ENCODE assay signal across 8 cellular contexts in genomic region chr14:54565236-54566151, GRCh38. TPM values are rescaled to one million over a fixed set of nuclear protein-coding genes. Genes with fewer than 3 reads are reported as not detected.
DNase-seq lines count a peak whose midpoint lies in the region; ATAC-seq and TF ChIP-seq lines count a peak whose summit lies in the region.

No MANE protein-coding gene starts in this region.

- peak overlapping the region; percentile 77 for H3K27ac Mint-ChIP-seq in activated naive CD4-positive, alpha-beta T cell treated with anti-CD3 and anti-CD28 coated beads, Interleukin-2, amount 10 ng/mL, durations not matched to agents 7 days and 5 days

- CTCF ChIA-PET in activated naive CD4-positive, alpha-beta T cell treated with anti-CD3 and anti-CD28 coated beads, Interleukin-2, amount 10 ng/mL, durations not matched to agents 7 days and 5 days (lab: Charles Lee) = interaction anchor here (0.9 to 8.2 kb wide), 14 partner anchors 12 to 241 kb away, joined by 3 to 221 read pairs (median 8); no protein-coding TSS in a partner anchor

- WGBS in testis, 2 donors = 1% methylated on average over 84 of the region's 86 CpGs; no CpG with 5 or more reads in 1 of the 2 donors

- no peaks in the 10 kb centered on the region for H3K27me3 ChIP-seq in testis

- H3K9me3 Mint-ChIP-seq in activated naive CD4-positive, alpha-beta T cell treated with anti-CD3 and anti-CD28 coated beads, Interleukin-2, amount 10 ng/mL, durations not matched to agents 7 days and 5 days = no peaks in the 10 kb centered on the region

- H3K4me1 Mint-ChIP-seq in activated naive CD4-positive, alpha-beta T cell treated with anti-CD3 and anti-CD28 coated beads, Interleukin-2, amount 10 ng/mL, durations not matched to agents 7 days and 5 days = peaks cover 21% of the 10 kb centered on the region

- H3K36me3 ChIP-seq in testis (ENCODE audit: low read depth, missing control alignments) = no peaks in the 10 kb centered on the region

- H3K4me1 ChIP-seq in testis = peaks cover 5% of the 10 kb centered on the region

- no peaks in the 10 kb centered on the region for H3K36me3 Mint-ChIP-seq in activated naive CD4-positive, alpha-beta T cell treated with anti-CD3 and anti-CD28 coated beads, Interleukin-2, amount 10 ng/mL, durations not matched to agents 7 days and 5 days

- DNase-seq in Daoy (ENCODE audit: low read depth) (peak; percentile 91), HuH-7 (ENCODE audit: low spot score) (peak; percentile 89), SHP77 (lab: John Stamatoyannopoulos, UW) (peak; percentile 35 to 60), germinal center (ENCODE audit: low spot score) (peak; percentile 88), nucleus accumbens (lab: John Stamatoyannopoulos, UW) (peak; percentile 11 to 93 (median 80)), testis (peak; percentile 93)
- peak; percentile 84 for DNase-seq in activated naive CD4-positive, alpha-beta T cell treated with anti-CD3 and anti-CD28 coated beads, Interleukin-2, amount 10 ng/mL, durations not matched to agents 7 days and 5 days

- TF ChIP-seq CTCF in testis (IDR thresholded peaks at IDR 0.05) = peak; percentile 9 to 17 (median 10)

- TF ChIP-seq POLR2A in testis (IDR thresholded peaks at IDR 0.05) = no peak

- peak; percentile 50 for ATAC-seq in GM21526 (IDR thresholded peaks at IDR 0.05; ENCODE audit: low FRiP score, unreplicated experiment)

- intact Hi-C loops in testis (cut with DNase I; ENCODE audit: low total_unique reads) = loop anchor here (5.0 kb wide), 2 partner anchors 127 to 207 kb away; no protein-coding TSS in a partner anchor

- peaks cover 49% of the 10 kb centered on the region for H3K27me3 Mint-ChIP-seq in activated naive CD4-positive, alpha-beta T cell treated with anti-CD3 and anti-CD28 coated beads, Interleukin-2, amount 10 ng/mL, durations not matched to agents 7 days and 5 days

- peak overlapping the region; percentile 96 to 98 for H3K27ac ChIP-seq in testis

- peak overlapping the region; percentile 73 to 82 for H3K4me3 ChIP-seq in testis

- H3K4me3 Mint-ChIP-seq in activated naive CD4-positive, alpha-beta T cell treated with anti-CD3 and anti-CD28 coated beads, Interleukin-2, amount 10 ng/mL, durations not matched to agents 7 days and 5 days = peak overlapping the region; percentile 74

- no peaks in the 10 kb centered on the region for H3K9me3 ChIP-seq in testis

RNA-seq across cellular contexts. Expression of gene SAMD4A, which starts 1.4 kb away (rescaled TPM):
- total RNA-seq in Daoy (2014; rRNA removed; shearing (Covaris generic)) = 14.4 and 17.8 TPM in 2 replicates
- total RNA-seq in testis = 100 to 1,000 TPM; 103 to 259 TPM
- 369 TPM for polyA plus RNA-seq in testis (ENCODE audit: insufficient read depth, low read depth, low replicate concordance)

RNA-seq across cellular contexts. Expression of gene CGRRF1, which starts 55.8 kb away (rescaled TPM):
- 15.2 and 19.5 TPM in 2 replicates for total RNA-seq in Daoy (2014; rRNA removed; shearing (Covaris generic))
- 10 to 100 TPM; 29.4 to 31.4 TPM for total RNA-seq in testis
- 79.6 TPM for polyA plus RNA-seq in testis (ENCODE audit: insufficient read depth, low read depth, low replicate concordance)

Comparison
In these comparisons a context has a peak if more than half of its experiments do, and no peak if none do; other contexts are left out.
1. Peak in every context shown above with its lines: DNase-seq, ATAC-seq, H3K4me3 ChIP-seq and H3K27ac ChIP-seq.